Comparison of ENCODE assay signal across 18 cellular contexts in genomic region chr2:226135861-226136548, GRCh38.
DNase-seq lines count a peak whose midpoint lies in the region; ATAC-seq and TF ChIP-seq lines count a peak whose summit lies in the region.
"Had no signal": no experiment of that assay in that cellular context is flagged by ENCODE, and none has a peak within 500 bp of the region (broad histone marks: within the 10 kb centered on the region; RNA-seq: fewer than 3 reads in every experiment).

No MANE protein-coding gene starts in this region.

- H2AFZ ChIP-seq in hepatocyte = no peak overlapping the region

- no peaks in the 10 kb centered on the region for H4K20me1 ChIP-seq in hepatocyte (ENCODE audit: insufficient read depth, poor library complexity, severe bottlenecking)

- in situ Hi-C loops in Caki2 (cut with HindIII; ENCODE audit: low pct_unique_long_range_greater_than_20kb, low sequenced_read_pairs) = no loop called here

- TF ChIP-seq EP300 in sigmoid colon (IDR thresholded peaks at IDR 0.05) = no peak

- no peaks in the 10 kb centered on the region for H3K9me3 ChIP-seq in hepatocyte (ENCODE audit: low read depth)
- H3K9me3 ChIP-seq in skeletal muscle tissue (ENCODE audit: control insufficient read depth in 3 of 3, low read length in 3 of 3) = no peaks in the 10 kb centered on the region
- H3K9me3 ChIP-seq in sigmoid colon = no peaks in the 10 kb centered on the region
- H3K9me3 ChIP-seq: Caco-2, MG63, Peyer's patch had no signal

- ATAC-seq in HG02981 (IDR thresholded peaks at IDR 0.05; ENCODE audit: unreplicated experiment) = no peak

- TF ChIP-seq POLR2A in sigmoid colon (IDR thresholded peaks at IDR 0.05) = no peak

- H3K27me3 ChIP-seq in hepatocyte = no peaks in the 10 kb centered on the region
- no peaks in the 10 kb centered on the region for H3K27me3 ChIP-seq in skeletal muscle tissue (ENCODE audit: control insufficient read depth in 3 of 3, insufficient read depth in 3 of 3, low read length in 3 of 3)
- no peaks in the 10 kb centered on the region for H3K27me3 ChIP-seq in sigmoid colon
- H3K27me3 ChIP-seq: MG63, Peyer's patch had no signal

- no peaks in the 10 kb centered on the region for H3K79me2 ChIP-seq in hepatocyte

- intact Hi-C loops in sigmoid colon (cut with DNase I) = no loop called here

- H3K4me1 ChIP-seq in hepatocyte (ENCODE audit: insufficient read depth) (peaks cover 11% of the 10 kb centered on the region), skeletal muscle tissue (ENCODE audit: control insufficient read depth in 3 of 3, insufficient read depth in 3 of 3, low read length in 3 of 3) (peaks cover 22 to 35% (median 27%) of the 10 kb centered on the region in 3 donors), sigmoid colon (no peaks in the 10 kb centered on the region)
- H3K4me1 ChIP-seq: Peyer's patch had no signal

- no peaks in the 10 kb centered on the region for H3K9me2 ChIP-seq in hepatocyte (replicated peaks; ENCODE audit: insufficient read depth)

- peak; percentile 3 for DNase-seq in Caki2 (ENCODE audit: low read depth)
- DNase-seq in MV-4-11 (lab: John Stamatoyannopoulos, UW) = peak; percentile 0
- DNase-seq in hepatocyte (ENCODE audit: low spot score) = no peak
- no peak for DNase-seq in sigmoid colon
- DNase-seq in stimulated activated CD4-positive, alpha-beta T cell treated with anti-CD3 and anti-CD28 coated beads, Interleukin-12 subunit alpha, Interleukin-12 subunit beta, amount 100 ng/mL, for 4 hours = no peak
- DNase-seq: Caco-2, H9, MG63, NCI-H1417, NCI-H2029 treated with DMSO at 0.1 percent for 48 hours, NCI-H510A treated with DMSO at 0.1 percent for 48 hours, SHP77 treated with DMSO at 0.1 percent for 48 hours, SW 1271 had no signal

- WGBS in hepatocyte (ENCODE audit: low lambda C conversion rate, missing lambda C conversion rate) = 93% methylated on average over 3 of the region's 3 CpGs
- 69 to 89% methylated on average over 3 of the region's 3 CpGs for WGBS in sigmoid colon, 2 donors

- H3K4me3 ChIP-seq in hepatocyte = no peak overlapping the region
- no peak overlapping the region for H3K4me3 ChIP-seq in skeletal muscle tissue (ENCODE audit: low read length in 3 of 3)
- H3K4me3 ChIP-seq in sigmoid colon = no peak overlapping the region
- H3K4me3 ChIP-seq: MG63, Peyer's patch had no signal

- TF ChIP-seq CTCF in hepatocyte (IDR thresholded peaks at IDR 0.05; ENCODE audit: poor library complexity) (no peak), sigmoid colon (IDR thresholded peaks at IDR 0.05) (no peak)

- H3K27ac ChIP-seq in hepatocyte = peak overlapping the region; percentile 90
- peak overlapping the region; percentile 2 for H3K27ac ChIP-seq in skeletal muscle tissue (ENCODE audit: low read depth, low read length)
- no peak overlapping the region for H3K27ac ChIP-seq in sigmoid colon
- H3K27ac ChIP-seq: C4-2B, KMS-11, Peyer's patch had no signal

- no peak overlapping the region for H3K4me2 ChIP-seq in hepatocyte
- H3K4me2 ChIP-seq: KMS-11 had no signal

- H3K36me3 ChIP-seq in hepatocyte (replicated peaks; ENCODE audit: insufficient read depth, low read depth) (no peaks in the 10 kb centered on the region), skeletal muscle tissue (ENCODE audit: control insufficient read depth in 3 of 3, insufficient read depth in 3 of 3, low read length in 3 of 3) (no peaks in the 10 kb centered on the region), sigmoid colon (no peaks in the 10 kb centered on the region)
- H3K36me3 ChIP-seq: MG63, Peyer's patch had no signal

- H3K9ac ChIP-seq in skeletal muscle tissue (ENCODE audit: low read depth in 1 of 3, low read length in 3 of 3) = no peak overlapping the region
- H3K9ac ChIP-seq: KMS-11 had no signal

Comparison
In these comparisons a context has a peak if more than half of its experiments do, and no peak if none do; other contexts are left out.
1. DNase-seq: peak in Caki2 (single experiment) and MV-4-11 (single experiment); none in hepatocyte (single experiment), sigmoid colon (single experiment) and stimulated activated CD4-positive, alpha-beta T cell treated with anti-CD3 and anti-CD28 coated beads, Interleukin-12 subunit alpha, Interleukin-12 subunit beta, amount 100 ng/mL, for 4 hours (single experiment).
2. H3K27ac ChIP-seq: peak in hepatocyte (single experiment) and skeletal muscle tissue (single experiment); none in sigmoid colon (0 of 4).